ENCODE assay signal across 30 cellular contexts in genomic region chr7:144035385-144035784, GRCh38. TPM values are rescaled to one million over a fixed set of nuclear protein-coding genes. Genes with fewer than 3 reads are reported as not detected.
"Had no signal": no experiment of that assay in that cellular context is flagged by ENCODE, and none has a peak within 500 bp of the region (broad histone marks: within the 10 kb centered on the region; RNA-seq: fewer than 3 reads in every experiment).

No MANE protein-coding gene starts in this region.

- H3K36me3 ChIP-seq: ascending aorta, colonic mucosa, esophagus muscularis mucosa, gastrocnemius medialis, heart left ventricle had no signal

- H3K4me1 ChIP-seq: ascending aorta, colonic mucosa, esophagus muscularis mucosa, foreskin keratinocyte, gastrocnemius medialis had no signal

- H3K9me3 ChIP-seq: ascending aorta, colonic mucosa, esophagus muscularis mucosa, gastrocnemius medialis, heart left ventricle had no signal

- H3K27me3 ChIP-seq: ascending aorta, colonic mucosa, esophagus muscularis mucosa, foreskin keratinocyte, gastrocnemius medialis, heart left ventricle had no signal

- H3K27ac ChIP-seq: ascending aorta, colonic mucosa, esophagus muscularis mucosa, foreskin keratinocyte had no signal

- DNase-seq: activated CD4-positive, alpha-beta memory T cell treated with anti-CD3 and anti-CD28 coated beads for 36 hours; activated CD4-positive, alpha-beta T cell treated with anti-CD3 and anti-CD28 coated beads for 36 hours; activated CD4-positive, alpha-beta T cell treated with anti-CD3 and anti-CD28 coated beads, Interleukin-2, amount 10 ng/mL, durations not matched to agents 24 days and 14 days; activated CD4-positive, CD25-positive, alpha-beta regulatory T cell; activated CD4-positive, CD25-positive, alpha-beta regulatory T cell treated with anti-CD3 and anti-CD28 coated beads, Interleukin-2, amount 50 U/mL, for 72 hours; activated CD8-positive, alpha-beta memory T cell treated with anti-CD3 and anti-CD28 coated beads, Interleukin-2, amount 10 ng/mL, durations not matched to agents 7 days and 5 days; activated CD8-positive, alpha-beta memory T cell treated with anti-CD3 and anti-CD28 coated beads, Interleukin-2, amount 50 U/mL, for 4 hours; activated CD8-positive, alpha-beta T cell treated with anti-CD3 and anti-CD28 coated beads, Interleukin-2, amount 10 ng/mL, durations not matched to agents 7 days and 5 days; activated gamma-delta T cell; activated naive CD4-positive, alpha-beta T cell; activated naive CD4-positive, alpha-beta T cell treated with anti-CD3 and anti-CD28 coated beads, Interleukin-2, amount 10 ng/mL, durations not matched to agents 7 days and 5 days; activated naive CD8-positive, alpha-beta T cell treated with anti-CD3 and anti-CD28 coated beads, Interleukin-2, amount 10 ng/mL, durations not matched to agents 7 days and 5 days; activated T-cell treated with anti-CD3 and anti-CD28 coated beads, Interleukin-2, amount 50 U/mL, for 1 hour; activated T-cell treated with anti-CD3 and anti-CD28 coated beads, Interleukin-2, amount 50 U/mL, for 48 hours; caudate nucleus; colonic mucosa; effector CD8-positive, alpha-beta T cell; erythroblast; foreskin keratinocyte; gastrocnemius medialis; glutamatergic neuron; heart left ventricle; T-helper 2 cell had no signal

- H3K4me3 ChIP-seq: ascending aorta, colonic mucosa, esophagus muscularis mucosa, gastrocnemius medialis, heart left ventricle had no signal

RNA-seq across cellular contexts. Expression of gene OR2A5, which starts 13.4 kb away (rescaled TPM):
- total RNA-seq: activated CD4-positive, alpha-beta memory T cell treated with anti-CD3 and anti-CD28 coated beads for 36 hours; activated CD4-positive, alpha-beta T cell treated with anti-CD3 and anti-CD28 coated beads for 36 hours; activated CD4-positive, alpha-beta T cell treated with anti-CD3 and anti-CD28 coated beads, Interleukin-2, amount 10 ng/mL, durations not matched to agents 24 days and 14 days; activated CD8-positive, alpha-beta memory T cell treated with anti-CD3 and anti-CD28 coated beads for 36 hours; activated CD8-positive, alpha-beta memory T cell treated with anti-CD3 and anti-CD28 coated beads, Interleukin-2, amount 10 ng/mL, durations not matched to agents 7 days and 5 days; activated CD8-positive, alpha-beta T cell treated with anti-CD3 and anti-CD28 coated beads, Interleukin-2, amount 10 ng/mL, durations not matched to agents 7 days and 5 days; activated naive CD4-positive, alpha-beta T cell treated with anti-CD3 and anti-CD28 coated beads, Interleukin-2, amount 50 U/mL, for 72 hours; activated naive CD8-positive, alpha-beta T cell treated with anti-CD3 and anti-CD28 coated beads, Interleukin-2, amount 10 ng/mL, durations not matched to agents 7 days and 5 days; activated T-helper 1 cell treated with anti-CD3 and anti-CD28 coated beads, Interleukin-12 subunit alpha, Interleukin-12 subunit beta, Interleukin-2, Interleukin-4 antibody, amounts not matched to agents 30 ng/mL and 10 ng/mL and 1 ng/mL, durations not matched to agents 14 hours and 24 hours and 36 hours; ascending aorta; colonic mucosa; dermis microvascular lymphatic vessel endothelial cell; esophagus muscularis mucosa; foreskin keratinocyte; gastrocnemius medialis; heart left ventricle; T-helper 1 cell treated with Interleukin-12 subunit alpha and Interleukin-12 subunit beta and Interleukin-4 antibody, amounts not matched to agents 30 ng/mL and 1 ng/mL, for 36 hours had no signal

RNA-seq across cellular contexts. Expression of gene OR2A25, which starts 34.2 kb away (rescaled TPM):
- total RNA-seq: activated CD4-positive, alpha-beta memory T cell treated with anti-CD3 and anti-CD28 coated beads for 36 hours; activated CD4-positive, alpha-beta T cell treated with anti-CD3 and anti-CD28 coated beads for 36 hours; activated CD4-positive, alpha-beta T cell treated with anti-CD3 and anti-CD28 coated beads, Interleukin-2, amount 10 ng/mL, durations not matched to agents 24 days and 14 days; activated CD8-positive, alpha-beta memory T cell treated with anti-CD3 and anti-CD28 coated beads for 36 hours; activated CD8-positive, alpha-beta memory T cell treated with anti-CD3 and anti-CD28 coated beads, Interleukin-2, amount 10 ng/mL, durations not matched to agents 7 days and 5 days; activated CD8-positive, alpha-beta T cell treated with anti-CD3 and anti-CD28 coated beads, Interleukin-2, amount 10 ng/mL, durations not matched to agents 7 days and 5 days; activated naive CD4-positive, alpha-beta T cell treated with anti-CD3 and anti-CD28 coated beads, Interleukin-2, amount 50 U/mL, for 72 hours; activated naive CD8-positive, alpha-beta T cell treated with anti-CD3 and anti-CD28 coated beads, Interleukin-2, amount 10 ng/mL, durations not matched to agents 7 days and 5 days; activated T-helper 1 cell treated with anti-CD3 and anti-CD28 coated beads, Interleukin-12 subunit alpha, Interleukin-12 subunit beta, Interleukin-2, Interleukin-4 antibody, amounts not matched to agents 30 ng/mL and 10 ng/mL and 1 ng/mL, durations not matched to agents 14 hours and 24 hours and 36 hours; ascending aorta; colonic mucosa; dermis microvascular lymphatic vessel endothelial cell; esophagus muscularis mucosa; foreskin keratinocyte; gastrocnemius medialis; heart left ventricle; T-helper 1 cell treated with Interleukin-12 subunit alpha and Interleukin-12 subunit beta and Interleukin-4 antibody, amounts not matched to agents 30 ng/mL and 1 ng/mL, for 36 hours had no signal

RNA-seq across cellular contexts. Expression of gene OR6B1, which starts 35.3 kb away (rescaled TPM):
- total RNA-seq: activated CD4-positive, alpha-beta memory T cell treated with anti-CD3 and anti-CD28 coated beads for 36 hours; activated CD4-positive, alpha-beta T cell treated with anti-CD3 and anti-CD28 coated beads for 36 hours; activated CD4-positive, alpha-beta T cell treated with anti-CD3 and anti-CD28 coated beads, Interleukin-2, amount 10 ng/mL, durations not matched to agents 24 days and 14 days; activated CD8-positive, alpha-beta memory T cell treated with anti-CD3 and anti-CD28 coated beads for 36 hours; activated CD8-positive, alpha-beta memory T cell treated with anti-CD3 and anti-CD28 coated beads, Interleukin-2, amount 10 ng/mL, durations not matched to agents 7 days and 5 days; activated CD8-positive, alpha-beta T cell treated with anti-CD3 and anti-CD28 coated beads, Interleukin-2, amount 10 ng/mL, durations not matched to agents 7 days and 5 days; activated naive CD4-positive, alpha-beta T cell treated with anti-CD3 and anti-CD28 coated beads, Interleukin-2, amount 50 U/mL, for 72 hours; activated naive CD8-positive, alpha-beta T cell treated with anti-CD3 and anti-CD28 coated beads, Interleukin-2, amount 10 ng/mL, durations not matched to agents 7 days and 5 days; activated T-helper 1 cell treated with anti-CD3 and anti-CD28 coated beads, Interleukin-12 subunit alpha, Interleukin-12 subunit beta, Interleukin-2, Interleukin-4 antibody, amounts not matched to agents 30 ng/mL and 10 ng/mL and 1 ng/mL, durations not matched to agents 14 hours and 24 hours and 36 hours; ascending aorta; colonic mucosa; dermis microvascular lymphatic vessel endothelial cell; esophagus muscularis mucosa; foreskin keratinocyte; gastrocnemius medialis; heart left ventricle; T-helper 1 cell treated with Interleukin-12 subunit alpha and Interleukin-12 subunit beta and Interleukin-4 antibody, amounts not matched to agents 30 ng/mL and 1 ng/mL, for 36 hours had no signal

RNA-seq across cellular contexts. Expression of gene OR2A12, which starts 50.7 kb away (rescaled TPM):
- total RNA-seq: activated CD4-positive, alpha-beta memory T cell treated with anti-CD3 and anti-CD28 coated beads for 36 hours; activated CD4-positive, alpha-beta T cell treated with anti-CD3 and anti-CD28 coated beads for 36 hours; activated CD4-positive, alpha-beta T cell treated with anti-CD3 and anti-CD28 coated beads, Interleukin-2, amount 10 ng/mL, durations not matched to agents 24 days and 14 days; activated CD8-positive, alpha-beta memory T cell treated with anti-CD3 and anti-CD28 coated beads for 36 hours; activated CD8-positive, alpha-beta memory T cell treated with anti-CD3 and anti-CD28 coated beads, Interleukin-2, amount 10 ng/mL, durations not matched to agents 7 days and 5 days; activated CD8-positive, alpha-beta T cell treated with anti-CD3 and anti-CD28 coated beads, Interleukin-2, amount 10 ng/mL, durations not matched to agents 7 days and 5 days; activated naive CD4-positive, alpha-beta T cell treated with anti-CD3 and anti-CD28 coated beads, Interleukin-2, amount 50 U/mL, for 72 hours; activated naive CD8-positive, alpha-beta T cell treated with anti-CD3 and anti-CD28 coated beads, Interleukin-2, amount 10 ng/mL, durations not matched to agents 7 days and 5 days; activated T-helper 1 cell treated with anti-CD3 and anti-CD28 coated beads, Interleukin-12 subunit alpha, Interleukin-12 subunit beta, Interleukin-2, Interleukin-4 antibody, amounts not matched to agents 30 ng/mL and 10 ng/mL and 1 ng/mL, durations not matched to agents 14 hours and 24 hours and 36 hours; ascending aorta; colonic mucosa; dermis microvascular lymphatic vessel endothelial cell; esophagus muscularis mucosa; foreskin keratinocyte; gastrocnemius medialis; heart left ventricle; T-helper 1 cell treated with Interleukin-12 subunit alpha and Interleukin-12 subunit beta and Interleukin-4 antibody, amounts not matched to agents 30 ng/mL and 1 ng/mL, for 36 hours had no signal
